Comparison of ENCODE assay signal across 8 cellular contexts in the genomic region with DNA sequence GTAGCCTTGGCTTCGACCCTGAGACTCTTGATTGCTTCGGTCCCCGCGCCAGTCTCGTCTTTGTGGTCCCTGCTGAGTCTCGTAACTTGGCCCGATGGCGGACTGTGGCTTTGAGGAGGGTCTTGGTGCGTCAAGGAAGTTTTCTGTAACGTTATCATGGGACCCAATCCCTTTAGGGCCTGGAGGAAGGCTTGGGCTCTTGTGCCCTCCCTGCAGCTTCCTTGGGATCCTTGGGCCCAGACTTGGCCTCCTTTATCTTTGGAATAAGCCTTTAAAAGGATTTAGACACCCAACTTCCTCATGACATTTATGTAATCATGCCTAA. TPM values are rescaled to one million over a fixed set of nuclear protein-coding genes. Genes with fewer than 3 reads are reported as not detected.
DNase-seq lines count a peak whose midpoint lies in the region; ATAC-seq lines count a peak whose summit lies in the region.

No MANE protein-coding gene starts in this region.

- WGBS in iPS DF 6.9 (ENCODE audit: insufficient coverage, insufficient read length) = no CpG with 5 or more reads among the region's 10 CpGs

- H3K9me3 ChIP-seq in iPS DF 6.9 (ENCODE audit: control insufficient read depth, insufficient read depth, low read length) = no peaks in the 10 kb centered on the region

- POLR2A ChIA-PET in activated CD4-positive, alpha-beta T cell treated with anti-CD3 and anti-CD28 coated beads for 36 hours (lab: Charles Lee) = interaction anchor here (0.6 to 0.7 kb wide), 3 partner anchors 11 to 254 kb away, joined by 3 to 4 read pairs (median 4); no protein-coding TSS in a partner anchor
- POLR2A ChIA-PET in activated CD4-positive, alpha-beta memory T cell treated with anti-CD3 and anti-CD28 coated beads for 36 hours (lab: Charles Lee) = interaction anchor here (1.0 to 1.8 kb wide), 5 partner anchors 17 to 218 kb away, joined by 3 to 8 read pairs (median 6); partner anchors contain the start of gene CAP1

- H3K27me3 ChIP-seq in iPS DF 6.9 (ENCODE audit: control insufficient read depth, insufficient read depth, low read length) = no peaks in the 10 kb centered on the region

- H3K4me1 Mint-ChIP-seq in activated CD4-positive, alpha-beta T cell treated with anti-CD3 and anti-CD28 coated beads for 36 hours = peaks cover 52% of the 10 kb centered on the region
- peaks cover 59% of the 10 kb centered on the region for H3K4me1 Mint-ChIP-seq in activated CD4-positive, alpha-beta memory T cell treated with anti-CD3 and anti-CD28 coated beads for 36 hours (ENCODE audit: low read depth)
- peaks cover 14 to 15% of the 10 kb centered on the region in 2 donors for H3K4me1 Mint-ChIP-seq in stimulated activated naive B cell treated with anti-CD40 and anti-IgM and Interleukin-4, amounts not matched to agents 10 μg/mL and 1 μg/mL and 100 μg/mL, for 72 hours

- peak overlapping the region; percentile 100 for H3K27ac Mint-ChIP-seq in activated CD4-positive, alpha-beta T cell treated with anti-CD3 and anti-CD28 coated beads for 36 hours
- peak overlapping the region; percentile 97 for H3K27ac Mint-ChIP-seq in activated CD4-positive, alpha-beta memory T cell treated with anti-CD3 and anti-CD28 coated beads for 36 hours
- peak overlapping the region; percentile 100 for H3K27ac Mint-ChIP-seq in stimulated activated naive B cell treated with anti-CD40 and anti-IgM and Interleukin-4, amounts not matched to agents 10 μg/mL and 1 μg/mL and 100 μg/mL, for 72 hours

- H3K4me3 Mint-ChIP-seq in activated CD4-positive, alpha-beta T cell treated with anti-CD3 and anti-CD28 coated beads for 36 hours = peak overlapping the region; percentile 99
- H3K4me3 Mint-ChIP-seq in activated CD4-positive, alpha-beta memory T cell treated with anti-CD3 and anti-CD28 coated beads for 36 hours = peak overlapping the region; percentile 86
- H3K4me3 Mint-ChIP-seq in stimulated activated naive B cell treated with anti-CD40 and anti-IgM and Interleukin-4, amounts not matched to agents 10 μg/mL and 1 μg/mL and 100 μg/mL, for 72 hours = peak overlapping the region; percentile 95 to 97

- peaks cover 52% of the 10 kb centered on the region for H3K36me3 Mint-ChIP-seq in activated CD4-positive, alpha-beta T cell treated with anti-CD3 and anti-CD28 coated beads for 36 hours (ENCODE audit: low read depth)
- peaks cover 39% of the 10 kb centered on the region for H3K36me3 Mint-ChIP-seq in activated CD4-positive, alpha-beta memory T cell treated with anti-CD3 and anti-CD28 coated beads for 36 hours
- H3K36me3 Mint-ChIP-seq in stimulated activated naive B cell treated with anti-CD40 and anti-IgM and Interleukin-4, amounts not matched to agents 10 μg/mL and 1 μg/mL and 100 μg/mL, for 72 hours = peaks cover 8 to 33% of the 10 kb centered on the region in 2 donors

- no peaks in the 10 kb centered on the region for H3K4me1 ChIP-seq in iPS DF 6.9 (ENCODE audit: control insufficient read depth, insufficient read depth, low read length)

- peak overlapping the region; percentile 94 for H3K4me3 ChIP-seq in iPS DF 6.9 (ENCODE audit: low read length)

- H3K36me3 ChIP-seq in iPS DF 6.9 (ENCODE audit: control insufficient read depth, insufficient read depth, low read length) = peaks cover 9% of the 10 kb centered on the region; the same call in 1 of the 2 replicates

- intact Hi-C loops in activated CD4-positive, alpha-beta T cell treated with anti-CD3 and anti-CD28 coated beads for 36 hours (cut with DNase I, micrococcal nuclease) = loop anchor here (1.0 to 5.0 kb wide), 9 partner anchors 58 to 1066 kb away; partner anchors contain the start of genes CAP1 (in 2 of the 2), COL9A2 (in 1 of the 2), NFYC (in 1 of the 2) and RLF (in 1 of the 2)
- intact Hi-C loops in activated CD4-positive, alpha-beta memory T cell treated with anti-CD3 and anti-CD28 coated beads for 36 hours (cut with micrococcal nuclease) = loop anchor here (1.0 to 5.0 kb wide), 5 partner anchors 59 to 216 kb away; partner anchors contain the start of genes CAP1, COL9A2 and ZFP69B

- no peaks in the 10 kb centered on the region for H3K9me3 Mint-ChIP-seq in activated CD4-positive, alpha-beta T cell treated with anti-CD3 and anti-CD28 coated beads for 36 hours (ENCODE audit: low read depth)
- H3K9me3 Mint-ChIP-seq in activated CD4-positive, alpha-beta memory T cell treated with anti-CD3 and anti-CD28 coated beads for 36 hours = no peaks in the 10 kb centered on the region
- no peaks in the 10 kb centered on the region for H3K9me3 Mint-ChIP-seq in stimulated activated naive B cell treated with anti-CD40 and anti-IgM and Interleukin-4, amounts not matched to agents 10 μg/mL and 1 μg/mL and 100 μg/mL, for 72 hours

- H3K27me3 Mint-ChIP-seq in activated CD4-positive, alpha-beta T cell treated with anti-CD3 and anti-CD28 coated beads for 36 hours = no peaks in the 10 kb centered on the region
- H3K27me3 Mint-ChIP-seq in activated CD4-positive, alpha-beta memory T cell treated with anti-CD3 and anti-CD28 coated beads for 36 hours = no peaks in the 10 kb centered on the region
- H3K27me3 Mint-ChIP-seq in stimulated activated naive B cell treated with anti-CD40 and anti-IgM and Interleukin-4, amounts not matched to agents 10 μg/mL and 1 μg/mL and 100 μg/mL, for 72 hours = no peaks in the 10 kb centered on the region

- no peak for DNase-seq in activated CD4-positive, alpha-beta T cell treated with anti-CD3 and anti-CD28 coated beads for 36 hours
- DNase-seq in activated CD4-positive, alpha-beta T cell treated with anti-CD3 and anti-CD28 coated beads for 1 hour = no peak
- no peak for DNase-seq in activated CD4-positive, alpha-beta memory T cell treated with anti-CD3 and anti-CD28 coated beads for 36 hours
- DNase-seq in iPS DF 6.9 (ENCODE audit: low read depth, low spot score) (peak; percentile 1), DMS79 treated with DMSO at 0.1 percent for 48 hours (lab: John Stamatoyannopoulos, UW) (no peak), amniotic stem cell (lab: John Stamatoyannopoulos, UW) (no peak), LoVo (ENCODE audit: low spot score) (no peak)
- DNase-seq in stimulated activated naive B cell treated with anti-CD40 and anti-IgM and Interleukin-4, amounts not matched to agents 10 μg/mL and 1 μg/mL and 100 μg/mL, for 72 hours = no peak

- no peak for ATAC-seq in activated CD4-positive, alpha-beta T cell treated with anti-CD3 and anti-CD28 coated beads for 36 hours
- no peak for ATAC-seq in stimulated activated naive B cell treated with anti-CD40 and anti-IgM and Interleukin-4, amounts not matched to agents 10 μg/mL and 1 μg/mL and 100 μg/mL, for 72 hours (replicated peaks)

- no peak overlapping the region for H3K27ac ChIP-seq in iPS DF 6.9 (ENCODE audit: low read length)

- CTCF ChIA-PET in activated CD4-positive, alpha-beta T cell treated with anti-CD3 and anti-CD28 coated beads for 36 hours (lab: Charles Lee) = interaction anchor here (1.0 kb wide), 2 partner anchors 106 to 115 kb away, joined by 5 to 9 read pairs; no protein-coding TSS in a partner anchor
- CTCF ChIA-PET in activated CD4-positive, alpha-beta memory T cell treated with anti-CD3 and anti-CD28 coated beads for 36 hours (lab: Charles Lee) = interaction anchor here (5.0 kb wide), 1 partner anchor 57 kb away, joined by 21 read pairs; no protein-coding TSS in a partner anchor

RNA-seq across cellular contexts. Expression of gene ZMPSTE24, which starts 0.4 kb away (rescaled TPM):
- 10 to 100 TPM; 20.7 to 23.0 TPM for total RNA-seq in activated CD4-positive, alpha-beta T cell treated with anti-CD3 and anti-CD28 coated beads for 36 hours
- 10 to 100 TPM; 29.5 to 30.5 TPM for total RNA-seq in activated CD4-positive, alpha-beta memory T cell treated with anti-CD3 and anti-CD28 coated beads for 36 hours

RNA-seq across cellular contexts. Expression of gene TMCO2, which starts 10.7 kb away (rescaled TPM):
- not detected for total RNA-seq in activated CD4-positive, alpha-beta T cell treated with anti-CD3 and anti-CD28 coated beads for 36 hours
- total RNA-seq in activated CD4-positive, alpha-beta memory T cell treated with anti-CD3 and anti-CD28 coated beads for 36 hours = not detected

RNA-seq across cellular contexts. Expression of gene COL9A2, which starts 58.7 kb away (rescaled TPM):
- total RNA-seq in activated CD4-positive, alpha-beta T cell treated with anti-CD3 and anti-CD28 coated beads for 36 hours = 1 to 10 TPM; 2.5 to 3.0 TPM
- 10 to 100 TPM; 11.7 to 13.1 TPM for total RNA-seq in activated CD4-positive, alpha-beta memory T cell treated with anti-CD3 and anti-CD28 coated beads for 36 hours
